In genomic region chr5:124342027-124342471, GRCh38 we compare ENCODE assay signal across 13 cellular contexts.
DNase-seq lines count a peak whose midpoint lies in the region; TF ChIP-seq lines count a peak whose summit lies in the region.
"Had no signal": no experiment of that assay in that cellular context is flagged by ENCODE, and none has a peak within 500 bp of the region (broad histone marks: within the 10 kb centered on the region; RNA-seq: fewer than 3 reads in every experiment).

No MANE protein-coding gene starts in this region.

- TF ChIP-seq CTCF in HFF-Myc (IDR thresholded peaks at IDR 0.05; ENCODE audit: low read depth, low read length, missing control alignments): no peak
- no peak for TF ChIP-seq CTCF in hepatocyte (IDR thresholded peaks at IDR 0.05; ENCODE audit: poor library complexity)
- no peak for TF ChIP-seq CTCF in GM10248 (IDR thresholded peaks at IDR 0.05; ENCODE audit: control extremely low read depth, extremely low read depth, low read depth, missing control alignments)

- H4K20me1 ChIP-seq in hepatocyte (ENCODE audit: insufficient read depth, poor library complexity, severe bottlenecking): no peaks in the 10 kb centered on the region

- no peaks in the 10 kb centered on the region for H3K9me2 ChIP-seq in hepatocyte (replicated peaks; ENCODE audit: insufficient read depth)

- no peaks in the 10 kb centered on the region for H3K27me3 ChIP-seq in hepatocyte

- H3K4me3 ChIP-seq in HFF-Myc (replicated peaks; ENCODE audit: low read depth, low read length) (no peak overlapping the region), hepatocyte (no peak overlapping the region)

- DNase-seq in HFF-Myc (ENCODE audit: extremely low read depth, low read depth) (peak; percentile 72), cerebellar cortex (ENCODE audit: low spot score) (peak; percentile 93), hepatocyte (ENCODE audit: low spot score) (no peak), substantia nigra (lab: John Stamatoyannopoulos, UW) (peak in 2 of 49 donors; percentile 2 to 4), iPS-NIHi11 (ENCODE audit: low spot score) (no peak), DMS153 (lab: John Stamatoyannopoulos, UW) (no peak), GM10248 (ENCODE audit: extremely low spot score) (no peak)
- no peak for DNase-seq in activated effector memory CD4-positive, alpha-beta T cell treated with anti-CD3 and anti-CD28 coated beads, Interleukin-2, amount 50 U/mL, for 16 hours
- DNase-seq: activated CD4-positive, alpha-beta T cell treated with anti-CD3 and anti-CD28 coated beads, Interleukin-2, amount 50 U/mL, for 4 hours; activated naive CD4-positive, alpha-beta T cell treated with anti-CD3 and anti-CD28 coated beads, Interleukin-2, amount 10 ng/mL, durations not matched to agents 7 days and 5 days; islet precursor cell; NCI-H1417 treated with DMSO at 0.1 percent for 48 hours; occipital lobe had no signal

- 42% methylated on average over 1 of the region's 1 CpG for WGBS in hepatocyte (ENCODE audit: low lambda C conversion rate, missing lambda C conversion rate)

- CTCF ChIA-PET in GM10248 (lab: Yijun Ruan, JAX): no interaction called here

- H2AFZ ChIP-seq in hepatocyte: no peak overlapping the region

- H3K4me1 ChIP-seq in hepatocyte (ENCODE audit: insufficient read depth): peaks cover 16% of the 10 kb centered on the region

- no peaks in the 10 kb centered on the region for H3K79me2 ChIP-seq in hepatocyte

- H3K36me3 ChIP-seq in hepatocyte (replicated peaks; ENCODE audit: insufficient read depth, low read depth): no peaks in the 10 kb centered on the region

- POLR2A ChIA-PET in GM10248 (lab: Yijun Ruan, JAX): no interaction called here

- peak overlapping the region; percentile 11 for H3K27ac ChIP-seq in hepatocyte
- H3K27ac ChIP-seq in substantia nigra (ENCODE audit: low read depth, low read length, poor library complexity, severe bottlenecking): peak overlapping the region; percentile 87

- H3K9me3 ChIP-seq in hepatocyte (ENCODE audit: low read depth): no peaks in the 10 kb centered on the region

- peak overlapping the region; percentile 32 for H3K4me2 ChIP-seq in hepatocyte

Comparison
In these comparisons a context has a peak if more than half of its experiments do, and no peak if none do; other contexts are left out.
1. DNase-seq: peak in HFF-Myc (single experiment) and cerebellar cortex (single experiment); none in hepatocyte (single experiment), iPS-NIHi11 (single experiment), DMS153 (single experiment), GM10248 (single experiment) and activated effector memory CD4-positive, alpha-beta T cell treated with anti-CD3 and anti-CD28 coated beads, Interleukin-2, amount 50 U/mL, for 16 hours (single experiment).